ENCODE assay signal across 30 cellular contexts in the genomic region with DNA sequence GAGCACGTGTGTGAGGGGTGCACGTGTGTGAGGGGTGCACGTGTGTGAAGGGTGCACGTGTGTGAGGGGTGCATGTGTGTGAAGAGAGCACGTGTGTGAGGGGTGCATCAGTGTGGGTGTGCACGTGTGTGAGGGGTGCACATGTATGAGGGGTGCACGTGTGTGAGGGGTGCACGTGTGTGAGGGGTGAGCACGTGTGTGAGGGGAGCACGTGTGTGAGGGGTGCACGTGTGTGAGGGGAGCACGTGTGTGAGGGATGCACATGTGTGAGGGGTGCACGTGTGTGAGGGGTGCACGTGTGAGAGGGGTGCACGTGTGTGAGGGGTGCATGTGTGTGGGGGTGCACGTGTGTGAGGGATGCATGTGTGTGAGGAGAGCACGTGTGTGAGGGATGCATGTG. TPM values are rescaled to one million over a fixed set of nuclear protein-coding genes. Genes with fewer than 3 reads are reported as not detected.
DNase-seq lines count a peak whose midpoint lies in the region; ATAC-seq and TF ChIP-seq lines count a peak whose summit lies in the region.
"Had no signal": no experiment of that assay in that cellular context is flagged by ENCODE, and none has a peak within 500 bp of the region (broad histone marks: within the 10 kb centered on the region; RNA-seq: fewer than 3 reads in every experiment).

No MANE protein-coding gene starts in this region.

- no peak overlapping the region for H2BK15ac ChIP-seq in mesenchymal stem cell (ENCODE audit: low read depth, poor library complexity, severe bottlenecking)

- intact Hi-C loops in upper lobe of right lung (cut with DNase I) = no loop called here

- peak overlapping the region; percentile 5 for H4K91ac ChIP-seq in mesenchymal stem cell (ENCODE audit: low read length)

- H3K14ac ChIP-seq in mesenchymal stem cell (ENCODE audit: low read length in 2 of 2) = peak overlapping the region in 1 of 2 experiments; percentile 15

- H4K8ac ChIP-seq in mesenchymal stem cell (ENCODE audit: low read length) = peak overlapping the region; percentile 29

- TF ChIP-seq CTCF in upper lobe of right lung (IDR thresholded peaks at IDR 0.05) = no peak

- peaks cover 66% of the 10 kb centered on the region for H3K4me1 Mint-ChIP-seq in activated naive CD8-positive, alpha-beta T cell treated with anti-CD3 and anti-CD28 coated beads for 36 hours
- H3K4me1 Mint-ChIP-seq in activated naive CD8-positive, alpha-beta T cell treated with anti-CD3 and anti-CD28 coated beads, Interleukin-2, amount 50 U/mL, for 24 hours = peaks cover 72% of the 10 kb centered on the region
- peaks cover 41% of the 10 kb centered on the region for H3K4me1 Mint-ChIP-seq in activated naive CD8-positive, alpha-beta T cell treated with anti-CD3 and anti-CD28 coated beads, Interleukin-2, amount 10 ng/mL, durations not matched to agents 7 days and 5 days

- H3K27ac ChIP-seq in mesenchymal stem cell (ENCODE audit: low read length, poor library complexity, severe bottlenecking) (peak overlapping the region; percentile 61), upper lobe of right lung (no peak overlapping the region)
- H3K27ac ChIP-seq: dorsolateral prefrontal cortex, parathyroid adenoma had no signal

- POLR2A ChIA-PET in activated naive CD8-positive, alpha-beta T cell treated with anti-CD3 and anti-CD28 coated beads, Interleukin-2, amount 10 ng/mL, durations not matched to agents 7 days and 5 days (lab: Charles Lee) = no interaction called here

- H3K27me3 ChIP-seq in mesenchymal stem cell (ENCODE audit: control insufficient read depth in 1 of 2, insufficient read depth in 1 of 2, low read length in 2 of 2) (no peaks in the 10 kb centered on the region), upper lobe of right lung (no peaks in the 10 kb centered on the region)
- H3K27me3 ChIP-seq: BLaER1, brain microvascular endothelial cell, dorsolateral prefrontal cortex, heart right ventricle, right lobe of liver, tibial nerve had no signal

- no peak for ATAC-seq in activated naive CD8-positive, alpha-beta T cell treated with anti-CD3 and anti-CD28 coated beads, Interleukin-2, amount 50 U/mL, for 24 hours
- ATAC-seq in activated naive CD8-positive, alpha-beta T cell treated with anti-CD3 and anti-CD28 coated beads, Interleukin-2, amount 10 ng/mL, durations not matched to agents 7 days and 5 days (ENCODE audit: low read depth) = no peak
- ATAC-seq in upper lobe of right lung (no peak), GM18867 (IDR thresholded peaks at IDR 0.05; ENCODE audit: unreplicated experiment) (no peak)
- ATAC-seq: heart right ventricle, left cardiac atrium, right lobe of liver had no signal

- no peak overlapping the region for H3K27ac Mint-ChIP-seq in activated naive CD8-positive, alpha-beta T cell treated with anti-CD3 and anti-CD28 coated beads for 36 hours
- no peak overlapping the region for H3K27ac Mint-ChIP-seq in activated naive CD8-positive, alpha-beta T cell treated with anti-CD3 and anti-CD28 coated beads, Interleukin-2, amount 50 U/mL, for 24 hours
- no peak overlapping the region for H3K27ac Mint-ChIP-seq in activated naive CD8-positive, alpha-beta T cell treated with anti-CD3 and anti-CD28 coated beads, Interleukin-2, amount 10 ng/mL, durations not matched to agents 7 days and 5 days
- H3K27ac Mint-ChIP-seq: activated naive CD4-positive, alpha-beta T cell treated with anti-CD3 and anti-CD28 coated beads for 36 hours; T-helper 2 cell treated with Interferon-gamma antibody and Interleukin-4, amounts not matched to agents 5 μg/mL and 100 μg/mL, for 36 hours had no signal

- no peak overlapping the region for H2AK5ac ChIP-seq in mesenchymal stem cell (ENCODE audit: low read length, severe bottlenecking)

- DNase-seq in activated naive CD8-positive, alpha-beta T cell treated with anti-CD3 and anti-CD28 coated beads for 36 hours = peak; percentile 0
- DNase-seq in activated naive CD8-positive, alpha-beta T cell treated with anti-CD3 and anti-CD28 coated beads, Interleukin-2, amount 50 U/mL, for 24 hours = no peak
- DNase-seq in activated naive CD8-positive, alpha-beta T cell treated with anti-CD3 and anti-CD28 coated beads, Interleukin-2, amount 10 ng/mL, durations not matched to agents 7 days and 5 days = peak; percentile 7
- DNase-seq in mesenchymal stem cell = no peak
- peak; percentile 5 for DNase-seq in upper lobe of right lung
- no peak for DNase-seq in NCI-H1092 (lab: John Stamatoyannopoulos, UW)
- no peak for DNase-seq in NCI-H146 (lab: John Stamatoyannopoulos, UW)
- DNase-seq: ACHN; activated naive CD4-positive, alpha-beta T cell treated with anti-CD3 and anti-CD28 coated beads for 36 hours; amygdala; brain microvascular endothelial cell; cerebellar nuclear complex; DMS79; heart right ventricle; left cardiac atrium; mammary epithelial cell; NCI-H2107; NCI-H345; NCI-H748 treated with DMSO at 0.1 percent for 48 hours; SIG-M5; stimulated activated CD4-positive, alpha-beta T cell treated with anti-CD3 and anti-CD28 coated beads, Interleukin-2, amount 100 ng/mL, for 48 hours had no signal

- 98% methylated on average over 17 of the region's 17 CpGs for WGBS in mesenchymal stem cell

- H3K4me1 ChIP-seq in mesenchymal stem cell (ENCODE audit: control insufficient read depth, insufficient read depth, low read depth, low read length) = peaks cover 62% of the 10 kb centered on the region
- peaks cover 33% of the 10 kb centered on the region for H3K4me1 ChIP-seq in upper lobe of right lung
- H3K4me1 ChIP-seq: parathyroid adenoma had no signal

- H3K9ac ChIP-seq in mesenchymal stem cell (ENCODE audit: low read length) = no peak overlapping the region
- H3K9ac ChIP-seq: parathyroid adenoma had no signal

- H3K36me3 ChIP-seq in mesenchymal stem cell (ENCODE audit: control insufficient read depth in 1 of 2, insufficient read depth in 2 of 2, low read depth in 1 of 2, low read length in 2 of 2) = peaks cover 16 to 32% of the 10 kb centered on the region in 2 experiments
- H3K36me3 ChIP-seq in upper lobe of right lung = no peaks in the 10 kb centered on the region
- H3K36me3 ChIP-seq: right lobe of liver had no signal

- no peaks in the 10 kb centered on the region for H3K9me3 Mint-ChIP-seq in activated naive CD8-positive, alpha-beta T cell treated with anti-CD3 and anti-CD28 coated beads for 36 hours
- H3K9me3 Mint-ChIP-seq in activated naive CD8-positive, alpha-beta T cell treated with anti-CD3 and anti-CD28 coated beads, Interleukin-2, amount 50 U/mL, for 24 hours = no peaks in the 10 kb centered on the region
- no peaks in the 10 kb centered on the region for H3K9me3 Mint-ChIP-seq in activated naive CD8-positive, alpha-beta T cell treated with anti-CD3 and anti-CD28 coated beads, Interleukin-2, amount 10 ng/mL, durations not matched to agents 7 days and 5 days
- H3K9me3 Mint-ChIP-seq: activated naive CD4-positive, alpha-beta T cell treated with anti-CD3 and anti-CD28 coated beads for 36 hours; activated T-cell treated with anti-CD3 and anti-CD28 coated beads, Interleukin-2, amount 50 U/mL, for 24 hours; neural crest cell; T-helper 2 cell treated with Interferon-gamma antibody and Interleukin-4, amounts not matched to agents 5 μg/mL and 100 μg/mL, for 36 hours had no signal

- H3K4me3 Mint-ChIP-seq in activated naive CD8-positive, alpha-beta T cell treated with anti-CD3 and anti-CD28 coated beads for 36 hours = no peak overlapping the region
- no peak overlapping the region for H3K4me3 Mint-ChIP-seq in activated naive CD8-positive, alpha-beta T cell treated with anti-CD3 and anti-CD28 coated beads, Interleukin-2, amount 50 U/mL, for 24 hours
- no peak overlapping the region for H3K4me3 Mint-ChIP-seq in activated naive CD8-positive, alpha-beta T cell treated with anti-CD3 and anti-CD28 coated beads, Interleukin-2, amount 10 ng/mL, durations not matched to agents 7 days and 5 days
- H3K4me3 Mint-ChIP-seq: activated naive CD4-positive, alpha-beta T cell treated with anti-CD3 and anti-CD28 coated beads for 36 hours; activated T-cell treated with anti-CD3 and anti-CD28 coated beads, Interleukin-2, amount 50 U/mL, for 24 hours; neural crest cell; T-helper 2 cell treated with Interferon-gamma antibody and Interleukin-4, amounts not matched to agents 5 μg/mL and 100 μg/mL, for 36 hours had no signal

- peak overlapping the region; percentile 16 to 41 for H3K18ac ChIP-seq in mesenchymal stem cell (ENCODE audit: low read depth in 1 of 2, low read length in 2 of 2)

- H2BK120ac ChIP-seq in mesenchymal stem cell (ENCODE audit: low read depth, low read length) = no peak overlapping the region

- no peaks in the 10 kb centered on the region for H3K79me1 ChIP-seq in mesenchymal stem cell (replicated peaks; ENCODE audit: low read length, poor library complexity, severe bottlenecking)

- H2AFZ ChIP-seq in mesenchymal stem cell (ENCODE audit: low read depth, low read length) = no peak overlapping the region
- H2AFZ ChIP-seq: parathyroid adenoma had no signal

- peak overlapping the region in 1 of 2 experiments; percentile 9 for H3K23ac ChIP-seq in mesenchymal stem cell (ENCODE audit: low read length in 2 of 2)

- H2BK5ac ChIP-seq in mesenchymal stem cell (ENCODE audit: low read depth, low read length, poor library complexity, severe bottlenecking) = no peak overlapping the region

- peaks cover 16% of the 10 kb centered on the region for H3K36me3 Mint-ChIP-seq in activated naive CD8-positive, alpha-beta T cell treated with anti-CD3 and anti-CD28 coated beads for 36 hours
- peaks cover 7% of the 10 kb centered on the region for H3K36me3 Mint-ChIP-seq in activated naive CD8-positive, alpha-beta T cell treated with anti-CD3 and anti-CD28 coated beads, Interleukin-2, amount 50 U/mL, for 24 hours (ENCODE audit: low read depth)
- peaks cover 13% of the 10 kb centered on the region for H3K36me3 Mint-ChIP-seq in activated naive CD8-positive, alpha-beta T cell treated with anti-CD3 and anti-CD28 coated beads, Interleukin-2, amount 10 ng/mL, durations not matched to agents 7 days and 5 days

- no peak overlapping the region for H3K4ac ChIP-seq in mesenchymal stem cell (ENCODE audit: low read depth in 1 of 2, low read length in 2 of 2)

- H3K9me3 ChIP-seq in mesenchymal stem cell (ENCODE audit: control insufficient read depth, low read length) (no peaks in the 10 kb centered on the region), upper lobe of right lung (no peaks in the 10 kb centered on the region)
- H3K9me3 ChIP-seq: BLaER1, heart right ventricle, right lobe of liver, tibial nerve had no signal

- peak overlapping the region; percentile 11 to 25 for H2BK12ac ChIP-seq in mesenchymal stem cell (ENCODE audit: low read length in 2 of 2)

- H3K4me3 ChIP-seq in mesenchymal stem cell (ENCODE audit: insufficient read depth in 1 of 2, low read depth in 1 of 2, low read length in 2 of 2) = no peak overlapping the region
- no peak overlapping the region for H3K4me3 ChIP-seq in upper lobe of right lung
- H3K4me3 ChIP-seq: BLaER1, dorsolateral prefrontal cortex, heart right ventricle, right lobe of liver, tibial nerve had no signal

- no peaks in the 10 kb centered on the region for H3K27me3 Mint-ChIP-seq in activated naive CD8-positive, alpha-beta T cell treated with anti-CD3 and anti-CD28 coated beads for 36 hours
- no peaks in the 10 kb centered on the region for H3K27me3 Mint-ChIP-seq in activated naive CD8-positive, alpha-beta T cell treated with anti-CD3 and anti-CD28 coated beads, Interleukin-2, amount 50 U/mL, for 24 hours
- peaks cover 2% of the 10 kb centered on the region for H3K27me3 Mint-ChIP-seq in activated naive CD8-positive, alpha-beta T cell treated with anti-CD3 and anti-CD28 coated beads, Interleukin-2, amount 10 ng/mL, durations not matched to agents 7 days and 5 days
- H3K27me3 Mint-ChIP-seq: activated T-cell treated with anti-CD3 and anti-CD28 coated beads, Interleukin-2, amount 50 U/mL, for 24 hours had no signal

- no peak overlapping the region for H3K4me2 ChIP-seq in mesenchymal stem cell (ENCODE audit: low read length, poor library complexity, severe bottlenecking)

RNA-seq across cellular contexts. Expression of gene RASA3, which starts 15.7 kb away (rescaled TPM):
- 10 to 100 TPM; 25.6 to 26.5 TPM for total RNA-seq in activated naive CD8-positive, alpha-beta T cell treated with anti-CD3 and anti-CD28 coated beads for 36 hours
- 10 to 100 TPM; 65.6 to 73.9 TPM for total RNA-seq in activated naive CD8-positive, alpha-beta T cell treated with anti-CD3 and anti-CD28 coated beads, Interleukin-2, amount 10 ng/mL, durations not matched to agents 7 days and 5 days
- polyA plus RNA-seq in mesenchymal stem cell (2013, experiment 1 of 2) = 44.2 TPM
- 43.9 TPM for polyA plus RNA-seq in mesenchymal stem cell (2013, experiment 2 of 2)
- 17.3 TPM for total RNA-seq in upper lobe of right lung

Comparison
In these comparisons a context has a peak if more than half of its experiments do, and no peak if none do; other contexts are left out.
1. DNase-seq: peak in activated naive CD8-positive, alpha-beta T cell treated with anti-CD3 and anti-CD28 coated beads for 36 hours (single experiment), activated naive CD8-positive, alpha-beta T cell treated with anti-CD3 and anti-CD28 coated beads, Interleukin-2, amount 10 ng/mL, durations not matched to agents 7 days and 5 days (single experiment) and upper lobe of right lung (single experiment); none in activated naive CD8-positive, alpha-beta T cell treated with anti-CD3 and anti-CD28 coated beads, Interleukin-2, amount 50 U/mL, for 24 hours (single experiment), mesenchymal stem cell (single experiment), NCI-H1092 (single experiment) and NCI-H146 (single experiment).